ENCODE assay signal across 2 cellular contexts in genomic region chr12:74910831-74911230, GRCh38.
TF ChIP-seq lines count a peak whose summit lies in the region.

No MANE protein-coding gene starts in this region.

TF ChIP-seq in HCT116, 20 proteins besides CTCF, POLR2A, EP300 and RAD21 (continued from another document):
- TF ChIP-seq ZBTB33 (IDR thresholded peaks at IDR 0.05; ENCODE audit: extremely low read depth, insufficient replicate concordance, low read length): no peak
- no peak for TF ChIP-seq SP1 (IDR thresholded peaks at IDR 0.05; ENCODE audit: low read depth)
- TF ChIP-seq ZFX (IDR thresholded peaks at IDR 0.05): no peak
- no peak for TF ChIP-seq SRF (IDR thresholded peaks at IDR 0.05; ENCODE audit: low read depth)

TF ChIP-seq in HEK293, 187 proteins besides CTCF, POLR2A, EP300 and RAD21 (continued from another document):
- peak; percentile 47; the same call in 1 of the 2 replicates for TF ChIP-seq ZNF140 (tag by site-specific recombination; IDR thresholded peaks at IDR 0.05)
- TF ChIP-seq ZXDB (tag by site-specific recombination; IDR thresholded peaks at IDR 0.05): peak; percentile 51; the same call in 1 of the 2 replicates
- peak; percentile 60 for TF ChIP-seq ZBTB11 (tag by site-specific recombination; conservative IDR thresholded peaks at IDR 0.05; ENCODE audit: low read depth)
- no peak for TF ChIP-seq ZNF24 (tag by site-specific recombination; IDR thresholded peaks at IDR 0.05)
- TF ChIP-seq ZNF555 (tag by site-specific recombination; conservative IDR thresholded peaks at IDR 0.05): peak; percentile 69
- peak; percentile 23; the same call in 1 of the 2 replicates for TF ChIP-seq ZNF654 (tag by site-specific recombination; IDR thresholded peaks at IDR 0.05; ENCODE audit: low read depth)
- TF ChIP-seq SALL2 (tag by site-specific recombination; IDR thresholded peaks at IDR 0.05; ENCODE audit: borderline replicate concordance): no peak
TF ChIP-seq in HEK293: peak in this region for 11.
